Comparison of ENCODE assay signal across 1 cellular context in genomic region chr9:136609838-136610311, GRCh38.
TF ChIP-seq lines count a peak whose summit lies in the region.

No MANE protein-coding gene starts in this region.

TF ChIP-seq in IMR-90, 13 proteins besides CTCF, POLR2A, EP300 and RAD21 (continued from another document):
- TF ChIP-seq ELK1 (IDR thresholded peaks at IDR 0.05; ENCODE audit: borderline replicate concordance, low read depth, low read length) (no peak), CHD1 (IDR thresholded peaks at IDR 0.05; ENCODE audit: low read depth, low read length) (no peak), CEBPB (IDR thresholded peaks at IDR 0.05; ENCODE audit: low read depth, low read length) (no peak), MAFK (IDR thresholded peaks at IDR 0.05; ENCODE audit: low read depth, low read length) (no peak), RFX5 (IDR thresholded peaks at IDR 0.05; ENCODE audit: low read depth, low read length) (no peak), NFE2L2 (IDR thresholded peaks at IDR 0.05; ENCODE audit: low read depth, low read length) (no peak), FOS (IDR thresholded peaks at IDR 0.05; ENCODE audit: low read depth, low read length) (no peak)
